In the genomic region with DNA sequence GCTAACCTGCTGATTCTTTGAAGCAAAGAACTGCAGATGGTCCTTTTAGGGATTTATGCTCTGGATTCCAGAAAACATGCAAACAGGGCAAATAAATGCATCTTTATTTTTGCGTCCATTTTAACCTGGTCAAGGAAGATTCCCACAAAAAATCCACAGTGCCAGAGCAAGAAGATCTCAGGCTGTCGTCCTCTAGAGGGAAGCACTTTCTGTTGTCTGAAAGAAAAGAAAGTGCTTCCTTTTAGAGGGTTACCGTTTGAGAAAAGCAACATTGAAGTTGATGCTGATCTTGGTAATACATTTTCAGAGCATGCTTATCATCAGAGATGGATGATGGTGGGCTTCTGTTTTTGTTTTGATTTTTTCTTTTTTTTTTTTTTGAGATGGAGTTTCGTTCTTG, we compare ENCODE assay signal across 22 cellular contexts.
DNase-seq lines count a peak whose midpoint lies in the region; ATAC-seq, FAIRE-seq and TF ChIP-seq lines count a peak whose summit lies in the region.
"Had no signal": no experiment of that assay in that cellular context is flagged by ENCODE, and none has a peak within 500 bp of the region (broad histone marks: within the 10 kb centered on the region; RNA-seq: fewer than 3 reads in every experiment).

No MANE protein-coding gene starts in this region.

- H3K27ac Mint-ChIP-seq in H9 (peak overlapping the region in 1 of 3 experiments; percentile 61; a peak in 1 of 7 replicates), neural progenitor cell (no peak overlapping the region), nephron progenitor cell (no peak overlapping the region)
- H3K27ac Mint-ChIP-seq in stimulated activated naive B cell treated with anti-CD40 and anti-IgM and Interleukin-4, amounts not matched to agents 10 μg/mL and 1 μg/mL and 100 μg/mL, for 72 hours, result no peak overlapping the region
- H3K27ac Mint-ChIP-seq: CD4-positive, CD25-positive, alpha-beta regulatory T cell; CD8-positive, alpha-beta memory T cell; HFFc6 had no signal

- H4K91ac ChIP-seq in H9 (ENCODE audit: insufficient read length, low read depth, low read length), result no peak overlapping the region
- H4K91ac ChIP-seq in H1 (replicated peaks; ENCODE audit: insufficient read length, low read length), result no peak overlapping the region

- H3K4me2 ChIP-seq in H9 (ENCODE audit: insufficient read depth, insufficient read length, low read length) (no peak overlapping the region), H1 (ENCODE audit: insufficient read depth in 1 of 2, low read depth in 2 of 2, low read length in 2 of 2) (no peak overlapping the region), neural progenitor cell (no peak overlapping the region)

- no peak overlapping the region for H3K27ac ChIP-seq in H9 (ENCODE audit: insufficient read length, low read depth, low read length)
- no peak overlapping the region for H3K27ac ChIP-seq in RWPE2 (ENCODE audit: poor library complexity, severe bottlenecking)
- no peak overlapping the region for H3K27ac ChIP-seq in H1 (ENCODE audit: low read depth, low read length)
- H3K27ac ChIP-seq in neural progenitor cell, result no peak overlapping the region
- H3K27ac ChIP-seq in dorsolateral prefrontal cortex, result no peak overlapping the region

- peaks cover 5% of the 10 kb centered on the region for H3F3A ChIP-seq in neural progenitor cell (ENCODE audit: low read depth)

- H3K27me3 Mint-ChIP-seq in H9 (ENCODE audit: low read depth), result no peaks in the 10 kb centered on the region
- H3K27me3 Mint-ChIP-seq in neural progenitor cell (ENCODE audit: insufficient read depth, low read depth), result peaks cover 2% of the 10 kb centered on the region
- H3K27me3 Mint-ChIP-seq in stimulated activated naive B cell treated with anti-CD40 and anti-IgM and Interleukin-4, amounts not matched to agents 10 μg/mL and 1 μg/mL and 100 μg/mL, for 72 hours, result no peaks in the 10 kb centered on the region
- H3K27me3 Mint-ChIP-seq in nephron progenitor cell (ENCODE audit: low read depth, poor library complexity), result no peaks in the 10 kb centered on the region
- H3K27me3 Mint-ChIP-seq: CD4-positive, CD25-positive, alpha-beta regulatory T cell had no signal

- intact Hi-C loops in dorsolateral prefrontal cortex (cut with DNase I), result no loop called here

- no peak overlapping the region for H3K4ac ChIP-seq in H9 (ENCODE audit: low read depth, low read length)
- no peak overlapping the region for H3K4ac ChIP-seq in H1 (replicated peaks; ENCODE audit: insufficient read length, low read depth, low read length)

- CTCF ChIA-PET in H1 (lab: Charles Lee; ENCODE audit: partially characterized antibody), result interaction anchor here (0.7 to 1.7 kb wide), 2 partner anchors 76 to 86 kb away, joined by 3 to 5 read pairs; no protein-coding TSS in a partner anchor

- H3K23me2 ChIP-seq in H9 (ENCODE audit: insufficient read length, low read depth, low read length, poor library complexity, severe bottlenecking) (no peaks in the 10 kb centered on the region), H1 (ENCODE audit: low read depth, low read length) (no peaks in the 10 kb centered on the region)

- H3K9me3 ChIP-seq in H9 (ENCODE audit: control insufficient read depth, low read depth, low read length) (no peaks in the 10 kb centered on the region), RWPE2 (ENCODE audit: severe bottlenecking) (no peaks in the 10 kb centered on the region), H1 (ENCODE audit: insufficient read depth in 2 of 2, low read depth in 1 of 2, low read length in 1 of 2) (no peaks in the 10 kb centered on the region), neural progenitor cell (ENCODE audit: low read depth) (no peaks in the 10 kb centered on the region)
- H3K9me3 ChIP-seq: BE2C had no signal

- no peak for TF ChIP-seq POLR2A in H1 (IDR thresholded peaks at IDR 0.05; ENCODE audit: control extremely low read depth in 1 of 2, low read depth in 2 of 2, low read length in 2 of 2)

- no peak for ATAC-seq in RWPE2 (ENCODE audit: low read depth)
- ATAC-seq in stimulated activated naive B cell treated with anti-CD40 and anti-IgM and Interleukin-4, amounts not matched to agents 10 μg/mL and 1 μg/mL and 100 μg/mL, for 72 hours (replicated peaks), result no peak
- ATAC-seq: GM12878, HCT116 had no signal

- H4K5ac ChIP-seq in H9 (ENCODE audit: insufficient read length, low read depth, low read length), result no peak overlapping the region
- no peak overlapping the region for H4K5ac ChIP-seq in H1 (ENCODE audit: insufficient read length, low read depth, low read length)

- TF ChIP-seq CTCF in H9 (conservative IDR thresholded peaks at IDR 0.05), result peak; percentile 51
- peak; percentile 16 for TF ChIP-seq CTCF in RWPE2 (IDR thresholded peaks at IDR 0.05; ENCODE audit: poor library complexity, severe bottlenecking)
- TF ChIP-seq CTCF in H1 (IDR thresholded peaks at IDR 0.05; ENCODE audit: control extremely low read depth in 1 of 3, insufficient read depth in 1 of 3, low read depth in 1 of 3, low read length in 3 of 3), result peak in 1 of 3 experiments; percentile 32; a peak in 1 of 4 replicates
- TF ChIP-seq CTCF in neural progenitor cell (IDR thresholded peaks at IDR 0.05), result peak; percentile 31
- TF ChIP-seq CTCF in dorsolateral prefrontal cortex (IDR thresholded peaks at IDR 0.05 in 54 of 56, conservative IDR thresholded peaks at IDR 0.05 in 2 of 56; ENCODE audit: low read depth in 1 of 56, partially characterized antibody in 56 of 56), result no peak
- no peak for TF ChIP-seq CTCF in nephron progenitor cell (IDR thresholded peaks at IDR 0.05)

- H4K8ac ChIP-seq in H9 (replicated peaks; ENCODE audit: insufficient read length, low read depth, low read length) (no peak overlapping the region), H1 (ENCODE audit: extremely low read depth, insufficient read depth, low read length) (no peak overlapping the region)

- no peak overlapping the region for H2AFZ ChIP-seq in H9 (ENCODE audit: low read length)
- no peak overlapping the region for H2AFZ ChIP-seq in H1 (ENCODE audit: low read length)
- H2AFZ ChIP-seq in neural progenitor cell (replicated peaks), result no peak overlapping the region

- H3K9ac ChIP-seq in H9 (ENCODE audit: extremely low read depth, insufficient read length, low read length) (no peak overlapping the region), H1 (replicated peaks in 1 of 4; ENCODE audit: extremely low read depth in 1 of 4, low read depth in 3 of 4, low read length in 3 of 4) (no peak overlapping the region), neural progenitor cell (no peak overlapping the region)

- H2BK12ac ChIP-seq in H9 (ENCODE audit: insufficient read length, low read depth, low read length) (no peak overlapping the region), H1 (ENCODE audit: low read depth, low read length) (no peak overlapping the region)

- DNase-seq in H9 (no peak), RWPE2 (ENCODE audit: low spot score) (no peak), H1 (ENCODE audit: low read depth in 1 of 2, low spot score in 2 of 2) (no peak), neural progenitor cell (ENCODE audit: low spot score) (no peak), dorsolateral prefrontal cortex (no peak), nephron progenitor cell (no peak)
- DNase-seq in stimulated activated naive B cell treated with anti-CD40 and anti-IgM and Interleukin-4, amounts not matched to agents 10 μg/mL and 1 μg/mL and 100 μg/mL, for 72 hours, result no peak
- DNase-seq: ACHN; BE2C; C1 segment of cervical spinal cord; CD4-positive, CD25-positive, alpha-beta regulatory T cell; CD8-positive, alpha-beta memory T cell; COR-L47; DMS 273 treated with DMSO at 0.1 percent for 48 hours; DMS53; DND-41; EL; HFFc6 had no signal

- H3K36me3 Mint-ChIP-seq in H9 (ENCODE audit: insufficient read depth in 1 of 3, low read depth in 3 of 3) (peaks cover 13 to 69% (median 16%) of the 10 kb centered on the region in 3 experiments; a peak in 6 of 7 replicates), neural progenitor cell (no peaks in the 10 kb centered on the region), nephron progenitor cell (ENCODE audit: low read depth) (no peaks in the 10 kb centered on the region)
- no peaks in the 10 kb centered on the region for H3K36me3 Mint-ChIP-seq in stimulated activated naive B cell treated with anti-CD40 and anti-IgM and Interleukin-4, amounts not matched to agents 10 μg/mL and 1 μg/mL and 100 μg/mL, for 72 hours
- H3K36me3 Mint-ChIP-seq: CD4-positive, CD25-positive, alpha-beta regulatory T cell; CD8-positive, alpha-beta memory T cell had no signal

- FAIRE-seq in H1 (lab: Jason Lieb, UNC), result peak; percentile 85
- FAIRE-seq: A204.1, GM12878, H54 had no signal

- no peak for TF ChIP-seq EP300 in H1 (IDR thresholded peaks at IDR 0.05; ENCODE audit: borderline replicate concordance in 1 of 2, low read depth in 2 of 2, low read length in 2 of 2)

- no peaks in the 10 kb centered on the region for H3K9me3 Mint-ChIP-seq in H9
- no peaks in the 10 kb centered on the region for H3K9me3 Mint-ChIP-seq in neural progenitor cell
- H3K9me3 Mint-ChIP-seq in stimulated activated naive B cell treated with anti-CD40 and anti-IgM and Interleukin-4, amounts not matched to agents 10 μg/mL and 1 μg/mL and 100 μg/mL, for 72 hours, result no peaks in the 10 kb centered on the region
- no peaks in the 10 kb centered on the region for H3K9me3 Mint-ChIP-seq in nephron progenitor cell

- no peaks in the 10 kb centered on the region for H3K79me1 ChIP-seq in H9 (ENCODE audit: insufficient read depth, low read depth, low read length, poor library complexity, severe bottlenecking)
- H3K79me1 ChIP-seq in H1 (ENCODE audit: low read depth, low read length), result no peaks in the 10 kb centered on the region

- no peak overlapping the region for H3K14ac ChIP-seq in H9 (ENCODE audit: insufficient read depth, low read length)
- H3K14ac ChIP-seq in H1 (ENCODE audit: insufficient read length), result no peak overlapping the region

- H3K79me2 ChIP-seq in H9 (ENCODE audit: insufficient read depth, low read length), result no peaks in the 10 kb centered on the region
- no peaks in the 10 kb centered on the region for H3K79me2 ChIP-seq in H1 (ENCODE audit: control insufficient read depth in 1 of 2, insufficient read depth in 2 of 2, low read length in 2 of 2)
- no peaks in the 10 kb centered on the region for H3K79me2 ChIP-seq in neural progenitor cell (ENCODE audit: low read depth)

- POLR2A ChIA-PET in H1 (lab: Charles Lee; ENCODE audit: partially characterized antibody), result no interaction called here

- H3K23ac ChIP-seq in H9 (ENCODE audit: insufficient read length, low read depth, low read length) (no peak overlapping the region), H1 (ENCODE audit: insufficient read length) (no peak overlapping the region)

- H3K4me1 ChIP-seq in H9 (ENCODE audit: insufficient read depth, low read length) (no peaks in the 10 kb centered on the region), RWPE2 (ENCODE audit: insufficient read depth, poor library complexity, severe bottlenecking) (no peaks in the 10 kb centered on the region), H1 (replicated peaks in 1 of 4; ENCODE audit: control insufficient read depth in 3 of 4, insufficient read depth in 4 of 4, low read length in 3 of 4) (peaks cover 0 to 1% (median 0%) of the 10 kb centered on the region in 4 experiments; a peak in 2 of 7 replicates), neural progenitor cell (peaks cover 18% of the 10 kb centered on the region)
- H3K4me1 ChIP-seq: BE2C had no signal

- no peak overlapping the region for H2BK5ac ChIP-seq in H9 (ENCODE audit: insufficient read length, low read length)
- no peak overlapping the region for H2BK5ac ChIP-seq in H1 (ENCODE audit: low read depth, low read length)

- no peak overlapping the region for H2BK120ac ChIP-seq in H9 (ENCODE audit: low read depth, low read length, poor library complexity, severe bottlenecking)
- H2BK120ac ChIP-seq in H1 (replicated peaks; ENCODE audit: low read depth, low read length), result no peak overlapping the region

- no peak overlapping the region for H2BK20ac ChIP-seq in H9 (ENCODE audit: low read depth, low read length, poor library complexity, severe bottlenecking)
- no peak overlapping the region for H2BK20ac ChIP-seq in H1 (ENCODE audit: low read length)

- H3K18ac ChIP-seq in H9 (ENCODE audit: insufficient read length, low read depth, low read length) (no peak overlapping the region), H1 (ENCODE audit: extremely low read depth, low read length) (no peak overlapping the region; the same call in 1 of the 2 replicates)

- H3K4me3 ChIP-seq in RWPE2 (ENCODE audit: severe bottlenecking), result no peak overlapping the region
- H3K4me3 ChIP-seq in H1 (ENCODE audit: extremely low read depth in 1 of 4, insufficient read depth in 2 of 4, low read depth in 3 of 4, low read length in 4 of 4), result no peak overlapping the region
- no peak overlapping the region for H3K4me3 ChIP-seq in neural progenitor cell
- H3K4me3 ChIP-seq in dorsolateral prefrontal cortex, result no peak overlapping the region
- H3K4me3 ChIP-seq: GM12878 had no signal

- H3K4me3 Mint-ChIP-seq in H9 (no peak overlapping the region), neural progenitor cell (no peak overlapping the region), nephron progenitor cell (no peak overlapping the region)
- H3K4me3 Mint-ChIP-seq in stimulated activated naive B cell treated with anti-CD40 and anti-IgM and Interleukin-4, amounts not matched to agents 10 μg/mL and 1 μg/mL and 100 μg/mL, for 72 hours, result no peak overlapping the region
- H3K4me3 Mint-ChIP-seq: CD4-positive, CD25-positive, alpha-beta regulatory T cell; CD8-positive, alpha-beta memory T cell; HFFc6 had no signal

- H3K4me1 Mint-ChIP-seq in H9 (peaks cover 23 to 30% of the 10 kb centered on the region in 2 experiments), neural progenitor cell (no peaks in the 10 kb centered on the region), nephron progenitor cell (no peaks in the 10 kb centered on the region)
- no peaks in the 10 kb centered on the region for H3K4me1 Mint-ChIP-seq in stimulated activated naive B cell treated with anti-CD40 and anti-IgM and Interleukin-4, amounts not matched to agents 10 μg/mL and 1 μg/mL and 100 μg/mL, for 72 hours
- H3K4me1 Mint-ChIP-seq: CD4-positive, CD25-positive, alpha-beta regulatory T cell; CD8-positive, alpha-beta memory T cell had no signal

- H3K36me3 ChIP-seq in RWPE2 (ENCODE audit: low read depth), result no peaks in the 10 kb centered on the region
- H3K36me3 ChIP-seq in H1 (ENCODE audit: control insufficient read depth in 2 of 4, insufficient read depth in 4 of 4, low read length in 3 of 4), result peaks cover 0 to 24% (median 0%) of the 10 kb centered on the region in 4 experiments; a peak in 3 of 8 replicates
- H3K36me3 ChIP-seq in neural progenitor cell, result no peaks in the 10 kb centered on the region
- H3K36me3 ChIP-seq: BE2C had no signal

- TF ChIP-seq RAD21 in H1 (IDR thresholded peaks at IDR 0.05 in 1 of 2, conservative IDR thresholded peaks at IDR 0.05 in 1 of 2; ENCODE audit: low read depth in 2 of 2, low read length in 2 of 2), result peak in 1 of 2 experiments; percentile 15; a peak in 1 of 4 replicates

- no peaks in the 10 kb centered on the region for H3K27me3 ChIP-seq in H9 (ENCODE audit: insufficient read depth, low read length)
- no peaks in the 10 kb centered on the region for H3K27me3 ChIP-seq in RWPE2 (ENCODE audit: insufficient read depth, poor library complexity, severe bottlenecking)
- H3K27me3 ChIP-seq in H1 (replicated peaks in 1 of 4; ENCODE audit: control insufficient read depth in 3 of 4, extremely low read depth in 1 of 4, insufficient read depth in 3 of 4, low read length in 3 of 4), result no peaks in the 10 kb centered on the region
- H3K27me3 ChIP-seq in neural progenitor cell, result no peaks in the 10 kb centered on the region
- H3K27me3 ChIP-seq in dorsolateral prefrontal cortex, result no peaks in the 10 kb centered on the region
- H3K27me3 ChIP-seq: BE2C had no signal

- no peak overlapping the region for H3T11ph ChIP-seq in H9 (ENCODE audit: low read length)

- no peak overlapping the region for H3K56ac ChIP-seq in H9 (ENCODE audit: insufficient read length, low read depth, low read length)
- H3K56ac ChIP-seq in H1 (replicated peaks; ENCODE audit: insufficient read length, low read depth, low read length), result no peak overlapping the region

- H2AK5ac ChIP-seq in H9 (ENCODE audit: insufficient read length, low read length), result no peak overlapping the region
- no peak overlapping the region for H2AK5ac ChIP-seq in H1 (ENCODE audit: low read depth, low read length)

- no CpG with 5 or more reads among the region's 4 CpGs for WGBS in H9 (ENCODE audit: extremely low coverage, insufficient read length, low lambda C conversion rate)
- WGBS in H1 (ENCODE audit: extremely low coverage in 1 of 2, insufficient coverage in 1 of 2, insufficient read length in 1 of 2, insufficient replicate concordance in 2 of 2, low coverage in 1 of 2, low lambda C conversion rate in 2 of 2, missing lambda C conversion rate in 1 of 2), 2 experiments, result 75% methylated on average over 4 of the region's 4 CpGs; no CpG with 5 or more reads in 1 of the 2 experiments

- H4K20me1 ChIP-seq in H9 (ENCODE audit: control insufficient read depth, insufficient read depth, insufficient read length) (no peaks in the 10 kb centered on the region), H1 (replicated peaks in 1 of 2; ENCODE audit: control insufficient read depth in 1 of 2, insufficient read depth in 2 of 2, low read length in 2 of 2) (no peaks in the 10 kb centered on the region), neural progenitor cell (ENCODE audit: low read depth) (no peaks in the 10 kb centered on the region)

- H2BK15ac ChIP-seq in H9 (ENCODE audit: low read depth, low read length) (no peak overlapping the region), H1 (ENCODE audit: low read length) (no peak overlapping the region)

Comparison
In these comparisons a context has a peak if more than half of its experiments do, and no peak if none do; other contexts are left out.
1. CTCF ChIP-seq: peak in H9 (single experiment), RWPE2 (single experiment) and neural progenitor cell (single experiment); none in dorsolateral prefrontal cortex (0 of 56) and nephron progenitor cell (single experiment).